14 cellular contexts compared by ENCODE assay signal in genomic region chr18:8844721-8845148, GRCh38.
DNase-seq lines count a peak whose midpoint lies in the region; ATAC-seq and TF ChIP-seq lines count a peak whose summit lies in the region.
"Had no signal": no experiment of that assay in that cellular context is flagged by ENCODE, and none has a peak within 500 bp of the region (broad histone marks: within the 10 kb centered on the region; RNA-seq: fewer than 3 reads in every experiment).

No MANE protein-coding gene starts in this region.

- ATAC-seq in RWPE2 (ENCODE audit: low read depth) = peak; percentile 48
- no peak for ATAC-seq in HG03095 (IDR thresholded peaks at IDR 0.05; ENCODE audit: unreplicated experiment)
- no peak for ATAC-seq in HG02571 (IDR thresholded peaks at IDR 0.05; ENCODE audit: unreplicated experiment)
- no peak for ATAC-seq in GM18502 (IDR thresholded peaks at IDR 0.05; ENCODE audit: poor library complexity, unreplicated experiment)

- no peaks in the 10 kb centered on the region for H3K27me3 ChIP-seq in RWPE2 (ENCODE audit: insufficient read depth, poor library complexity, severe bottlenecking)
- no peaks in the 10 kb centered on the region for H3K27me3 ChIP-seq in brain microvascular endothelial cell (replicated peaks)
- H3K27me3 ChIP-seq: upper lobe of left lung had no signal

- H3K4me3 ChIP-seq in RWPE2 (ENCODE audit: severe bottlenecking) (no peak overlapping the region), brain microvascular endothelial cell (ENCODE audit: low read depth, low read length) (no peak overlapping the region)
- H3K4me3 ChIP-seq: PC-9, prostate gland, upper lobe of left lung had no signal

- peaks cover 6% of the 10 kb centered on the region for H3K4me1 ChIP-seq in RWPE2 (ENCODE audit: insufficient read depth, poor library complexity, severe bottlenecking)
- H3K4me1 ChIP-seq: prostate gland had no signal

- TF ChIP-seq CTCF in RWPE2 (IDR thresholded peaks at IDR 0.05; ENCODE audit: poor library complexity, severe bottlenecking) = no peak
- no peak for TF ChIP-seq CTCF in brain microvascular endothelial cell (IDR thresholded peaks at IDR 0.05; ENCODE audit: low read depth, low read length, missing control alignments)

- H3K27ac ChIP-seq in RWPE2 (ENCODE audit: poor library complexity, severe bottlenecking) (no peak overlapping the region), brain microvascular endothelial cell (no peak overlapping the region)
- H3K27ac ChIP-seq: PC-9, prostate gland, upper lobe of left lung had no signal

- in situ Hi-C loops in brain microvascular endothelial cell (cut with HindIII; ENCODE audit: low pct_ligation_motif_present, low sequenced_read_pairs) = no loop called here

- DNase-seq in DMS153 (lab: John Stamatoyannopoulos, UW) = peak; percentile 17
- peak; percentile 95 for DNase-seq in NCI-H146 (lab: John Stamatoyannopoulos, UW)
- DNase-seq in RWPE2 (ENCODE audit: low spot score) = no peak
- peak; percentile 45 for DNase-seq in kidney glomerular epithelial cell (lab: John Stamatoyannopoulos, UW)
- no peak for DNase-seq in brain microvascular endothelial cell
- DNase-seq: aorta; NCI-H187 treated with DMSO at 0.1 percent for 48 hours; PC-9; stimulated activated CD8-positive, alpha-beta memory T cell treated with anti-CD3 and anti-CD28 coated beads, Interleukin-4, amount 100 ng/mL, for 48 hours had no signal

- H3K9me3 ChIP-seq in RWPE2 (ENCODE audit: severe bottlenecking) = no peaks in the 10 kb centered on the region
- H3K9me3 ChIP-seq: prostate gland, upper lobe of left lung had no signal

- no peaks in the 10 kb centered on the region for H3K36me3 ChIP-seq in RWPE2 (ENCODE audit: low read depth)
- H3K36me3 ChIP-seq in brain microvascular endothelial cell (replicated peaks) = no peaks in the 10 kb centered on the region
- H3K36me3 ChIP-seq: prostate gland, upper lobe of left lung had no signal

Comparison
In these comparisons a context has a peak if more than half of its experiments do, and no peak if none do; other contexts are left out.
1. DNase-seq: peak in DMS153 (single experiment), NCI-H146 (single experiment) and kidney glomerular epithelial cell (single experiment); none in RWPE2 (single experiment) and brain microvascular endothelial cell (single experiment).